35 cellular contexts compared by ENCODE assay signal in genomic region chr12:116644806-116645205, GRCh38.
"Had no signal": no experiment of that assay in that cellular context is flagged by ENCODE, and none has a peak within 500 bp of the region (broad histone marks: within the 10 kb centered on the region; RNA-seq: fewer than 3 reads in every experiment).

No MANE protein-coding gene starts in this region.

- ATAC-seq: activated CD4-positive, CD25-positive, alpha-beta regulatory T cell treated with anti-CD3 and anti-CD28 coated beads, Interleukin-2, amount 50 U/mL, for 24 hours; activated CD8-positive, alpha-beta memory T cell treated with anti-CD3 and anti-CD28 coated beads, Interleukin-2, amount 10 ng/mL, durations not matched to agents 7 days and 5 days; activated CD8-positive, alpha-beta T cell treated with anti-CD3 and anti-CD28 coated beads, Interleukin-2, amount 10 ng/mL, durations not matched to agents 7 days and 5 days; activated naive CD4-positive, alpha-beta T cell treated with anti-CD3 and anti-CD28 coated beads, Interleukin-2, amount 50 U/mL, for 72 hours; gastroesophageal sphincter; heart right ventricle; T-helper 17 cell had no signal

- H3K4me1 Mint-ChIP-seq: activated B cell treated with CpG ODN at 0.5 μM for 24 hours; activated CD8-positive, alpha-beta memory T cell treated with anti-CD3 and anti-CD28 coated beads, Interleukin-2, amount 10 ng/mL, durations not matched to agents 7 days and 5 days had no signal

- H3K36me3 Mint-ChIP-seq: activated CD4-positive, alpha-beta memory T cell treated with anti-CD3 and anti-CD28 coated beads for 36 hours; activated CD8-positive, alpha-beta memory T cell treated with anti-CD3 and anti-CD28 coated beads, Interleukin-2, amount 10 ng/mL, durations not matched to agents 7 days and 5 days; brain had no signal

- H3K4me3 Mint-ChIP-seq: activated B cell treated with CpG ODN at 0.5 μM for 24 hours; activated CD4-positive, alpha-beta memory T cell treated with anti-CD3 and anti-CD28 coated beads for 36 hours; activated CD4-positive, alpha-beta T cell treated with anti-CD3 and anti-CD28 coated beads, Interleukin-2, amount 10 ng/mL, durations not matched to agents 24 days and 14 days; activated CD8-positive, alpha-beta memory T cell treated with anti-CD3 and anti-CD28 coated beads, Interleukin-2, amount 10 ng/mL, durations not matched to agents 7 days and 5 days; activated CD8-positive, alpha-beta T cell treated with anti-CD3 and anti-CD28 coated beads, Interleukin-2, amount 10 ng/mL, durations not matched to agents 7 days and 5 days; activated naive CD4-positive, alpha-beta T cell treated with anti-CD3 and anti-CD28 coated beads for 36 hours; activated naive CD8-positive, alpha-beta T cell treated with anti-CD3 and anti-CD28 coated beads, Interleukin-2, amount 10 ng/mL, durations not matched to agents 7 days and 5 days; activated T-helper 1 cell treated with anti-CD3 and anti-CD28 coated beads, Interleukin-12 subunit alpha, Interleukin-12 subunit beta, Interleukin-2, Interleukin-4 antibody, amounts not matched to agents 30 ng/mL and 10 ng/mL and 1 ng/mL, durations not matched to agents 14 hours and 24 hours and 36 hours; brain; T-helper 17 cell; T-helper 2 cell treated with Interferon-gamma antibody and Interleukin-4, amounts not matched to agents 5 μg/mL and 100 μg/mL, for 36 hours had no signal

- H3K27ac Mint-ChIP-seq: activated B cell treated with CpG ODN at 0.5 μM for 24 hours; activated CD4-positive, alpha-beta memory T cell treated with anti-CD3 and anti-CD28 coated beads for 36 hours; activated CD4-positive, alpha-beta T cell treated with anti-CD3 and anti-CD28 coated beads, Interleukin-2, amount 10 ng/mL, durations not matched to agents 24 days and 14 days; activated CD8-positive, alpha-beta memory T cell treated with anti-CD3 and anti-CD28 coated beads, Interleukin-2, amount 10 ng/mL, durations not matched to agents 7 days and 5 days; activated CD8-positive, alpha-beta T cell treated with anti-CD3 and anti-CD28 coated beads, Interleukin-2, amount 10 ng/mL, durations not matched to agents 7 days and 5 days; activated naive CD4-positive, alpha-beta T cell treated with anti-CD3 and anti-CD28 coated beads for 36 hours; activated naive CD4-positive, alpha-beta T cell treated with anti-CD3 and anti-CD28 coated beads, Interleukin-2, amount 50 U/mL, for 72 hours; activated naive CD8-positive, alpha-beta T cell treated with anti-CD3 and anti-CD28 coated beads, Interleukin-2, amount 10 ng/mL, durations not matched to agents 7 days and 5 days; activated T-helper 1 cell treated with anti-CD3 and anti-CD28 coated beads, Interleukin-12 subunit alpha, Interleukin-12 subunit beta, Interleukin-2, Interleukin-4 antibody, amounts not matched to agents 30 ng/mL and 10 ng/mL and 1 ng/mL, durations not matched to agents 14 hours and 24 hours and 36 hours; activated T-helper 2 cell treated with anti-CD3 and anti-CD28 coated beads, Interferon-gamma antibody, Interleukin-2, Interleukin-4, amounts not matched to agents 10 μg/mL and 5 μg/mL and 100 μg/mL, durations not matched to agents 14 hours and 24 hours and 36 hours; brain; T-helper 17 cell; T-helper 2 cell treated with Interferon-gamma antibody and Interleukin-4, amounts not matched to agents 5 μg/mL and 100 μg/mL, for 36 hours had no signal

- H3K4me3 ChIP-seq: ascending aorta, breast epithelium, esophagus squamous epithelium, gastroesophageal sphincter, heart right ventricle had no signal

- FAIRE-seq: colon, endometrium, endothelial cell of umbilical vein had no signal

- H3K9me3 ChIP-seq: ascending aorta, breast epithelium, esophagus squamous epithelium, gastroesophageal sphincter had no signal

- H3K36me3 ChIP-seq: ascending aorta, breast epithelium, esophagus squamous epithelium, gastroesophageal sphincter, heart right ventricle, WERI-Rb-1 had no signal

- H3K27me3 ChIP-seq: ascending aorta, breast epithelium, heart right ventricle had no signal

- H3K27me3 Mint-ChIP-seq: T-helper 17 cell had no signal

- H3K27ac ChIP-seq: ascending aorta, breast epithelium, epithelial cell of prostate, esophagus squamous epithelium, gastroesophageal sphincter, heart right ventricle, WERI-Rb-1 had no signal

- DNase-seq: activated B cell treated with CpG ODN at 0.5 μM for 24 hours; activated CD4-positive, alpha-beta memory T cell treated with anti-CD3 and anti-CD28 coated beads for 36 hours; activated CD4-positive, alpha-beta T cell treated with anti-CD3 and anti-CD28 coated beads, Interleukin-2, amount 10 ng/mL, durations not matched to agents 24 days and 14 days; activated CD8-positive, alpha-beta memory T cell treated with anti-CD3 and anti-CD28 coated beads, Interleukin-2, amount 10 ng/mL, durations not matched to agents 7 days and 5 days; activated CD8-positive, alpha-beta memory T cell treated with anti-CD3 and anti-CD28 coated beads, Interleukin-2, amount 50 U/mL, for 4 hours; activated CD8-positive, alpha-beta T cell treated with anti-CD3 and anti-CD28 coated beads, Interleukin-2, amount 10 ng/mL, durations not matched to agents 7 days and 5 days; activated effector memory CD4-positive, alpha-beta T cell treated with anti-CD3 and anti-CD28 coated beads, Interleukin-2, amount 50 U/mL, for 16 hours; activated naive CD4-positive, alpha-beta T cell treated with anti-CD3 and anti-CD28 coated beads for 36 hours; activated naive CD8-positive, alpha-beta T cell treated with anti-CD3 and anti-CD28 coated beads, Interleukin-2, amount 10 ng/mL, durations not matched to agents 7 days and 5 days; activated T-cell treated with anti-CD3 and anti-CD28 coated beads, Interleukin-2, amount 50 U/mL, for 1 hour; activated T-cell treated with anti-CD3 and anti-CD28 coated beads, Interleukin-2, amount 50 U/mL, for 48 hours; caudate nucleus; cortex of kidney; dermis blood vessel endothelial cell; effector CD8-positive, alpha-beta T cell; esophagus squamous epithelium; foreskin melanocyte; heart right ventricle; T-helper 1 cell; T-helper 17 cell; T1000; WERI-Rb-1 had no signal

- H3K9me3 Mint-ChIP-seq: activated naive CD4-positive, alpha-beta T cell treated with anti-CD3 and anti-CD28 coated beads for 36 hours had no signal

- H3K4me1 ChIP-seq: ascending aorta, breast epithelium, esophagus squamous epithelium, gastroesophageal sphincter had no signal
